8 cellular contexts compared by ENCODE assay signal in the genomic region with DNA sequence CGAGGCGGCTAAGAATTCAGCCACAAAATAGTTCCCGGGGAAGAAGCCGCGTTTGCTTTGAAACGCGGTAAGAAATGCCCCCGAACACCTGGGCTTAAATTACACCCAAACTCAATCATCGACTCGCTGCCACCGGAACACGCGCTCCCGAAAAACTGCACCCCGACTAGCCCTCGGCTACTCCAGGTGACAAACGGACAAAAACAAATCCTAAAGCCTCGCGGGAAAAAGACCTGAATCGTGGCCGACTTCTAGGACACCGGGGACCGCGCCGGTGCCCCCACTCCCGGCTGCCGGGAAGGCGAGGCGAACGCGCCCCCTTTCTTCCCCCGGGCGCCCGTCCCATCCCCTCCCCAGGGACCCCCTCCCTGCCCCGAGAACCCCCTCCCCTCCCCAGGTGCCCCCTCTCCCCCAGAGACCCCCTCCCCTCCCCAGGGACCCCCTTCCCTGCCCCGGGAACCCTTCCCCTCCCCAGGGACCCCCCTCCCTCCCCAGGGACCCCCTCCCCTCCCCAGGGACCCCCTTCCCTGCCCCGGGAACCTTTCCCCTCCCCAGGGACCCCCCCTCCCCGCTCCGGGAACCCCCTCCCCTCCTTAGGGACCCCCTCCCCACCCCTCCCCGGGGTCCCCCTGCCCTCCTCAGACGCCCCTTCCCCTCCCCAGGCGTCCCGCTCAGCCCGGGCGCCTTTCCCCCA. TPM values are rescaled to one million over a fixed set of nuclear protein-coding genes. Genes with fewer than 3 reads are reported as not detected.
DNase-seq lines count a peak whose midpoint lies in the region; ATAC-seq and TF ChIP-seq lines count a peak whose summit lies in the region.

No MANE protein-coding gene starts in this region.

- H3K9me3 ChIP-seq in stomach = peaks cover 0 to 8% (median 2%) of the 10 kb centered on the region in 4 donors

- no peak for TF ChIP-seq EP300 in stomach (IDR thresholded peaks at IDR 0.05)

- peaks cover 7% of the 10 kb centered on the region for H3K36me3 Mint-ChIP-seq in activated naive CD8-positive, alpha-beta T cell
- H3K36me3 Mint-ChIP-seq in immature natural killer cell = peaks cover 0 to 5% (median 0%) of the 10 kb centered on the region in 3 donors

- H3K27ac ChIP-seq in stomach = peak overlapping the region; percentile 83 to 92 (median 87)

- intact Hi-C loops in stomach (cut with DNase I; ENCODE audit: low total_unique reads) = no loop called here

- no peaks in the 10 kb centered on the region for H3K27me3 Mint-ChIP-seq in activated naive CD8-positive, alpha-beta T cell
- peaks cover 0 to 3% (median 0%) of the 10 kb centered on the region in 3 donors for H3K27me3 Mint-ChIP-seq in immature natural killer cell (ENCODE audit: low read depth in 3 of 3)

- peak; percentile 27 for DNase-seq in DMS53 (lab: John Stamatoyannopoulos, UW)
- DNase-seq in DMS53 treated with DMSO at 0.1 percent for 48 hours (lab: John Stamatoyannopoulos, UW; ENCODE audit: unreplicated experiment) = no peak
- no peak for DNase-seq in immature natural killer cell
- DNase-seq in stomach = no peak
- DNase-seq in Ammon's horn (ENCODE audit: low spot score) = no peak
- no peak for DNase-seq in GM13976 (ENCODE audit: low spot score)

- no peaks in the 10 kb centered on the region for H3K9me3 Mint-ChIP-seq in activated naive CD8-positive, alpha-beta T cell (ENCODE audit: low read depth)
- peaks cover 0 to 3% (median 0%) of the 10 kb centered on the region in 6 donors for H3K9me3 Mint-ChIP-seq in immature natural killer cell

- TF ChIP-seq POLR2A in stomach (IDR thresholded peaks at IDR 0.05) = no peak

- peak overlapping the region; percentile 71 to 95 (median 94) for H3K4me3 ChIP-seq in stomach

- H3K4me1 Mint-ChIP-seq in activated naive CD8-positive, alpha-beta T cell (ENCODE audit: low read depth) = peaks cover 11% of the 10 kb centered on the region
- H3K4me1 Mint-ChIP-seq in immature natural killer cell = peaks cover 4 to 7% of the 10 kb centered on the region in 2 donors

- peak overlapping the region; percentile 66 for H3K27ac Mint-ChIP-seq in activated naive CD8-positive, alpha-beta T cell
- peak overlapping the region in 2 of 6 donors; percentile 51 to 69 for H3K27ac Mint-ChIP-seq in immature natural killer cell

- in situ Hi-C loops in GM13976 (cut with MboI; ENCODE audit: low sequenced_read_pairs, unreplicated experiment) = no loop called here

- H3K27me3 ChIP-seq in stomach = peaks cover 0 to 34% (median 0%) of the 10 kb centered on the region in 3 donors

- peaks cover 12 to 33% (median 22%) of the 10 kb centered on the region in 4 donors for H3K4me1 ChIP-seq in stomach

- H3K4me3 Mint-ChIP-seq in activated naive CD8-positive, alpha-beta T cell = peak overlapping the region; percentile 88
- H3K4me3 Mint-ChIP-seq in immature natural killer cell = peak overlapping the region; percentile 76 to 87 (median 80)

- peaks cover 0 to 24% (median 10%) of the 10 kb centered on the region in 4 donors for H3K36me3 ChIP-seq in stomach

- TF ChIP-seq CTCF in stomach (IDR thresholded peaks at IDR 0.05) = no peak
- no peak for TF ChIP-seq CTCF in GM13976 (IDR thresholded peaks at IDR 0.05; ENCODE audit: borderline replicate concordance, control extremely low read depth, extremely low read depth, insufficient read depth, missing control alignments)

- WGBS in stomach, 5 donors = 2 to 9% (median 6%) methylated on average over 13 to 43 of the region's 45 CpGs

- no peak for ATAC-seq in GM18858 (IDR thresholded peaks at IDR 0.05; ENCODE audit: unreplicated experiment)

RNA-seq across cellular contexts. Expression of gene C1orf159, which starts 0.6 kb away (rescaled TPM):
- polyA plus RNA-seq in immature natural killer cell (1 to 10 TPM in 2 of 3 donors, under 1 TPM in 1; 0.99 to 7.5 (median 4.1) TPM), stomach (10 to 100 TPM; 10.2 to 17.1 (median 12.8) TPM)
- 10 to 100 TPM; 15.8 to 67.0 (median 33.8) TPM for total RNA-seq in stomach

RNA-seq across cellular contexts. Expression of gene RNF223, which starts 41.2 kb away (rescaled TPM):
- polyA plus RNA-seq in immature natural killer cell (not detected), stomach (1 to 10 TPM; 3.2 to 8.1 (median 3.4) TPM)
- 1 to 10 TPM in 2 of 5 donors, not detected in 3; 1.4 to 5.9 TPM for total RNA-seq in stomach

RNA-seq across cellular contexts. Expression of gene TTLL10, which starts 58.4 kb away (rescaled TPM):
- polyA plus RNA-seq in immature natural killer cell = under 1 TPM; 0.68 to 0.83 (median 0.69) TPM
- 1 to 10 TPM in 1 of 5 donors, not detected in 4; 6.4 TPM for total RNA-seq in stomach
- polyA plus RNA-seq in stomach = under 1 TPM in 2 of 3 donors, not detected in 1; 0.13 to 0.46 TPM

Comparison
In these comparisons a context has a peak if more than half of its experiments do, and no peak if none do; other contexts are left out.
1. RNA of gene RNF223, which starts 41.2 kb away (polyA plus RNA-seq): 3.2 to 8.1 TPM in stomach; not detected in immature natural killer cell; every median in the first group is over 4 times any median in the second.